Comparison of ENCODE assay signal across 21 cellular contexts in the genomic region with DNA sequence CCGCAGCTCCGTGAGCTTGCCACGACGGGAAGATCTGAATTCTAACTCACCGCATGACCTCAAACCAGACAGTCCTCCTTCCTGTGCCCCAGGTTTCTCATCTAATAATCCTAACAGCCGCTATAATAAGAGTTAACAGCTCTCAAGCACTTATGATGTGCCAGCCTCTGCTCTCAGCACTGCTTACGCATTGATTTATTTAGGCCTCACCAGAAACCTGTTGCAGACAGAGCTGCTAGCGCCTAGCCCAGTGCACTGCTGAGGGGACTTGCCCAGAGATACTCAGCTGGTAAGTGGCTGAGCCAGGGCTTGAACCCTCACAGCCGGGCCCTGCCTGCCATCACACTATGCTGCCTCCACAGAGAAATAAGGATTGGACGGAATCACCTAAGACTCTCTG.
"Had no signal": no experiment of that assay in that cellular context is flagged by ENCODE, and none has a peak within 500 bp of the region (broad histone marks: within the 10 kb centered on the region; RNA-seq: fewer than 3 reads in every experiment).

No MANE protein-coding gene starts in this region.

- DNase-seq: activated CD4-positive, alpha-beta T cell treated with anti-CD3 and anti-CD28 coated beads for 4 hours; activated CD4-positive, alpha-beta T cell treated with anti-CD3 and anti-CD28 coated beads, Interleukin-2, amount 50 U/mL, for 4 hours; activated effector memory CD4-positive, alpha-beta T cell treated with Interleukin-2 at 50 U/mL for 16 hours; activated naive CD4-positive, alpha-beta T cell treated with Interleukin-2 at 50 U/mL for 16 hours; activated T-cell treated with anti-CD3 and anti-CD28 coated beads for 4 hours; activated T-cell treated with anti-CD3 and anti-CD28 coated beads, Interleukin-2, amount 50 U/mL, for 72 hours; anterior cingulate cortex; endodermal cell; foreskin keratinocyte; heart left ventricle; hypothalamus; immature natural killer cell; naive B cell; nephron progenitor cell; ovary; retina; stimulated activated CD4-positive, alpha-beta T cell treated with anti-CD3 and anti-CD28 coated beads, Interleukin-12 subunit alpha, Interleukin-12 subunit beta, amount 100 ng/mL, for 4 hours; stimulated activated CD4-positive, alpha-beta T cell treated with anti-CD3 and anti-CD28 coated beads, Interleukin-4, amount 100 ng/mL, for 1 hour; stimulated activated naive CD8-positive, alpha-beta T cell treated with anti-CD3 and anti-CD28 coated beads, Interleukin-15, Interleukin-2, amounts not matched to agents 100 U/mL and 50 U/mL, for 24 hours; testis; transverse colon had no signal
